In genomic region chr16:50446861-50447260, GRCh38 we compare ENCODE assay signal across 25 cellular contexts.
"Had no signal": no experiment of that assay in that cellular context is flagged by ENCODE, and none has a peak within 500 bp of the region (broad histone marks: within the 10 kb centered on the region; RNA-seq: fewer than 3 reads in every experiment).

No MANE protein-coding gene starts in this region.

- DNase-seq: colonic mucosa; effector CD8-positive, alpha-beta T cell; endodermal cell; esophagus squamous epithelium; foreskin melanocyte; glutamatergic neuron; heart right ventricle; hippocampal formation; left cardiac atrium; left lung; mesenchymal stem cell; midbrain; naive thymus-derived CD4-positive, alpha-beta T cell; occipital lobe; pancreas; right lobe of liver; stimulated activated CD4-positive, alpha-beta T cell treated with anti-CD3 and anti-CD28 coated beads, Interleukin-2, amount 100 ng/mL, for 24 hours; stimulated activated CD4-positive, alpha-beta T cell treated with anti-CD3 and anti-CD28 coated beads, Interleukin-4, amount 100 ng/mL, for 24 hours; stimulated activated naive CD4-positive, alpha-beta T cell treated with Interleukin-2 at 50 U/mL for 16 hours; stomach; thyroid gland had no signal

- H3K4me3 Mint-ChIP-seq: dendritic cell treated with granulocyte-macrophage colony-stimulating factor and Interleukin-4, amounts not matched to agents 40 ng/mL and 50 ng/mL, for 4 days; endodermal cell; stimulated activated effector memory CD8-positive, alpha-beta T cell treated with anti-CD3 and anti-CD28 coated beads, Interleukin-12 subunit alpha, Interleukin-12 subunit beta, amount 100 ng/mL, for 72 hours had no signal

- H3K4me1 Mint-ChIP-seq: stimulated activated effector memory CD8-positive, alpha-beta T cell treated with anti-CD3 and anti-CD28 coated beads, Interleukin-12 subunit alpha, Interleukin-12 subunit beta, amount 100 ng/mL, for 72 hours had no signal

- ATAC-seq: heart right ventricle; left cardiac atrium; left lung; naive thymus-derived CD4-positive, alpha-beta T cell; pancreas; right lobe of liver; stimulated activated effector memory CD8-positive, alpha-beta T cell treated with anti-CD3 and anti-CD28 coated beads, Interleukin-12 subunit alpha, Interleukin-12 subunit beta, amount 100 ng/mL, for 72 hours had no signal

- H3K36me3 Mint-ChIP-seq: stimulated activated effector memory CD8-positive, alpha-beta T cell treated with anti-CD3 and anti-CD28 coated beads, Interleukin-12 subunit alpha, Interleukin-12 subunit beta, amount 100 ng/mL, for 72 hours; type B pancreatic cell had no signal

- H3K27ac Mint-ChIP-seq: dendritic cell treated with granulocyte-macrophage colony-stimulating factor and Interleukin-4, amounts not matched to agents 40 ng/mL and 50 ng/mL, for 4 days; endodermal cell; progenitor cell of endocrine pancreas; stimulated activated effector memory CD8-positive, alpha-beta T cell treated with anti-CD3 and anti-CD28 coated beads, Interleukin-12 subunit alpha, Interleukin-12 subunit beta, amount 100 ng/mL, for 72 hours; type B pancreatic cell had no signal

- H3K9me3 Mint-ChIP-seq: type B pancreatic cell had no signal
